Comparison of ENCODE assay signal across 7 cellular contexts in genomic region chr13:114148521-114148855, GRCh38. TPM values are rescaled to one million over a fixed set of nuclear protein-coding genes. Genes with fewer than 3 reads are reported as not detected.
A peak's percentile ranks its signal among the peaks of the same experiment; 100 is the strongest.
DNase-seq lines count a peak whose midpoint lies in the region; ATAC-seq and TF ChIP-seq lines count a peak whose summit lies in the region.

No MANE protein-coding gene starts in this region.

- peak overlapping the region; percentile 50 for H3K4me3 Mint-ChIP-seq in T-helper 1 cell treated with Interleukin-12 subunit alpha and Interleukin-12 subunit beta and Interleukin-4 antibody, amounts not matched to agents 30 μg/mL and 1 μg/mL, for 36 hours
- peak overlapping the region; percentile 74 to 77 for H3K4me3 Mint-ChIP-seq in stimulated activated naive CD8-positive, alpha-beta T cell treated with anti-CD3 and anti-CD28 coated beads, Interleukin-15, amount 100 ng/mL, for 72 hours

- H3K27ac Mint-ChIP-seq in T-helper 1 cell treated with Interleukin-12 subunit alpha and Interleukin-12 subunit beta and Interleukin-4 antibody, amounts not matched to agents 30 μg/mL and 1 μg/mL, for 36 hours = peak overlapping the region; percentile 86
- H3K27ac Mint-ChIP-seq in stimulated activated naive CD8-positive, alpha-beta T cell treated with anti-CD3 and anti-CD28 coated beads, Interleukin-15, amount 100 ng/mL, for 72 hours = peak overlapping the region; percentile 93 to 96

- peaks cover 1% of the 10 kb centered on the region for H3K27me3 Mint-ChIP-seq in T-helper 1 cell treated with Interleukin-12 subunit alpha and Interleukin-12 subunit beta and Interleukin-4 antibody, amounts not matched to agents 30 μg/mL and 1 μg/mL, for 36 hours (ENCODE audit: low read depth)
- H3K27me3 Mint-ChIP-seq in stimulated activated naive CD8-positive, alpha-beta T cell treated with anti-CD3 and anti-CD28 coated beads, Interleukin-15, amount 100 ng/mL, for 72 hours = no peaks in the 10 kb centered on the region

- peaks cover 70% of the 10 kb centered on the region for H3K4me1 Mint-ChIP-seq in T-helper 1 cell treated with Interleukin-12 subunit alpha and Interleukin-12 subunit beta and Interleukin-4 antibody, amounts not matched to agents 30 μg/mL and 1 μg/mL, for 36 hours (ENCODE audit: low read depth)
- peaks cover 88% of the 10 kb centered on the region for H3K4me1 Mint-ChIP-seq in stimulated activated naive CD8-positive, alpha-beta T cell treated with anti-CD3 and anti-CD28 coated beads, Interleukin-15, amount 100 ng/mL, for 72 hours

- no peak for TF ChIP-seq CTCF in foreskin fibroblast (IDR thresholded peaks at IDR 0.05; ENCODE audit: low read depth, low read length)

- peak; percentile 97 for DNase-seq in central memory CD4-positive, alpha-beta T cell
- peak; percentile 79 to 91 for DNase-seq in stimulated activated naive CD8-positive, alpha-beta T cell treated with anti-CD3 and anti-CD28 coated beads, Interleukin-15, amount 100 ng/mL, for 72 hours
- DNase-seq in sciatic nerve (ENCODE audit: low spot score) (no peak), foreskin fibroblast (no peak)

- peaks cover 2% of the 10 kb centered on the region for H3K9me3 Mint-ChIP-seq in T-helper 1 cell treated with Interleukin-12 subunit alpha and Interleukin-12 subunit beta and Interleukin-4 antibody, amounts not matched to agents 30 μg/mL and 1 μg/mL, for 36 hours
- H3K9me3 Mint-ChIP-seq in stimulated activated naive CD8-positive, alpha-beta T cell treated with anti-CD3 and anti-CD28 coated beads, Interleukin-15, amount 100 ng/mL, for 72 hours = peaks cover 0 to 4% of the 10 kb centered on the region in 2 donors

- no peak overlapping the region for H3K4me3 ChIP-seq in foreskin fibroblast (ENCODE audit: low read depth in 1 of 2, low read length in 2 of 2)

- intact Hi-C loops in sciatic nerve (cut with DNase I) = no loop called here

- ATAC-seq in GM19025 (IDR thresholded peaks at IDR 0.05; ENCODE audit: low read depth, unreplicated experiment) (peak; percentile 87), HG02970 (IDR thresholded peaks at IDR 0.05; ENCODE audit: low FRiP score, unreplicated experiment) (peak; percentile 68), sciatic nerve (no peak)
- peak; percentile 94 for ATAC-seq in stimulated activated naive CD8-positive, alpha-beta T cell treated with anti-CD3 and anti-CD28 coated beads, Interleukin-15, amount 100 ng/mL, for 72 hours

- peaks cover 17% of the 10 kb centered on the region for H3K36me3 Mint-ChIP-seq in T-helper 1 cell treated with Interleukin-12 subunit alpha and Interleukin-12 subunit beta and Interleukin-4 antibody, amounts not matched to agents 30 μg/mL and 1 μg/mL, for 36 hours (ENCODE audit: low read depth)

RNA-seq across cellular contexts. Expression of gene RASA3, which starts 16.1 kb away (rescaled TPM):
- total RNA-seq in sciatic nerve = 47.6 TPM

RNA-seq across cellular contexts. Expression of gene CFAP97D2, which starts 30.6 kb away (rescaled TPM):
- not detected for total RNA-seq in sciatic nerve

Comparison
In these comparisons a context has a peak if more than half of its experiments do, and no peak if none do; other contexts are left out.
1. DNase-seq: peak in central memory CD4-positive, alpha-beta T cell (single experiment) and stimulated activated naive CD8-positive, alpha-beta T cell treated with anti-CD3 and anti-CD28 coated beads, Interleukin-15, amount 100 ng/mL, for 72 hours (2 of 2); none in sciatic nerve (single experiment) and foreskin fibroblast (0 of 2).